1 cellular context compared by ENCODE assay signal in genomic region chr9:136116360-136117098, GRCh38.
TF ChIP-seq lines count a peak whose summit lies in the region.

No MANE protein-coding gene starts in this region.

TF ChIP-seq in A549, 52 proteins besides CTCF, POLR2A, EP300 and RAD21:
- TF ChIP-seq HOXB13 (CRISPR knock-in tag; IDR thresholded peaks at IDR 0.05; ENCODE audit: low read depth) (no peak), RARB (CRISPR knock-in tag; IDR thresholded peaks at IDR 0.05) (no peak), TP53 (CRISPR knock-in tag; IDR thresholded peaks at IDR 0.05) (no peak), KDM5A (IDR thresholded peaks at IDR 0.05) (no peak), REST (IDR thresholded peaks at IDR 0.05) (no peak), HOXB5 (CRISPR knock-in tag; IDR thresholded peaks at IDR 0.05) (no peak), MYC (IDR thresholded peaks at IDR 0.05; ENCODE audit: borderline replicate concordance, low read length) (no peak), MAX (IDR thresholded peaks at IDR 0.05) (no peak), HMGXB4 (CRISPR knock-in tag; IDR thresholded peaks at IDR 0.05; ENCODE audit: borderline replicate concordance) (no peak), HES2 (IDR thresholded peaks at IDR 0.05) (no peak), HEYL (CRISPR knock-in tag; IDR thresholded peaks at IDR 0.05) (no peak), RNF2 (IDR thresholded peaks at IDR 0.05; ENCODE audit: borderline replicate concordance, low read depth) (no peak), ZSCAN20 (CRISPR knock-in tag; IDR thresholded peaks at IDR 0.05) (no peak), USF2 (IDR thresholded peaks at IDR 0.05) (no peak), ZFP36 (IDR thresholded peaks at IDR 0.05; ENCODE audit: borderline replicate concordance, partially characterized antibody) (no peak), E2F6 (IDR thresholded peaks at IDR 0.05; ENCODE audit: borderline replicate concordance, low read depth) (no peak), PBX3 (IDR thresholded peaks at IDR 0.05) (no peak), JUN (IDR thresholded peaks at IDR 0.05) (no peak), FOXS1 (CRISPR knock-in tag; IDR thresholded peaks at IDR 0.05) (no peak), HOXA7 (CRISPR knock-in tag; IDR thresholded peaks at IDR 0.05) (no peak)
TF ChIP-seq in A549: peak in this region for 0.
